Comparison of ENCODE assay signal across 16 cellular contexts in the genomic region with DNA sequence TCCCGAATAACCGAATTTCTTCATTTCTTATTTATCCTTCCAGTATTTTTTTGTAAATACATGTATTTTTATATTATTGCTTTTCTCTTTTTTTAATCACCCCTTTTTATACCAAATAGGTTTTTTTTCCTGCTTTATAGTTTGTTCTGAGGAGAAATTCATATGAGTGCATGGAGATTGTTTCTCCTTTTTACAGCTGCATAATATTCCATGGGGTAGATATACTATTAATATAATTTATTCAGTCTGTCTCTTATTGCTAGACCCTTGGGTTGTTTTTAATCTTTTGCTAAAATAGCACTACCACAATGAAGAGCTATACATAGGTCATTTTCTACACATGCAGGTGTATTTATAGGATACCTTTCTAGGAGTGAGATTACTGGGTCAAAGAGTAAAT. TPM values are rescaled to one million over a fixed set of nuclear protein-coding genes. Genes with fewer than 3 reads are reported as not detected.
DNase-seq lines count a peak whose midpoint lies in the region; ATAC-seq and TF ChIP-seq lines count a peak whose summit lies in the region.
"Had no signal": no experiment of that assay in that cellular context is flagged by ENCODE, and none has a peak within 500 bp of the region (broad histone marks: within the 10 kb centered on the region; RNA-seq: fewer than 3 reads in every experiment).

No MANE protein-coding gene starts in this region.

- no peak overlapping the region for H3K27ac Mint-ChIP-seq in Caco-2 (ENCODE audit: unreplicated experiment)
- no peak overlapping the region for H3K27ac Mint-ChIP-seq in memory B cell

- peaks cover 6% of the 10 kb centered on the region for H3K36me3 Mint-ChIP-seq in Caco-2 (ENCODE audit: insufficient read depth, unreplicated experiment)
- peaks cover 13% of the 10 kb centered on the region for H3K36me3 Mint-ChIP-seq in memory B cell

- H3K4me3 ChIP-seq in Caco-2 (ENCODE audit: low read depth, low read length): no peak overlapping the region
- H3K4me3 ChIP-seq in HEK293 (ENCODE audit: low read depth, low read length): no peak overlapping the region
- no peak overlapping the region for H3K4me3 ChIP-seq in adrenal gland
- H3K4me3 ChIP-seq: A549 had no signal

- H3K27ac ChIP-seq in HEK293 (ENCODE audit: extremely low read depth, low read depth, low read length) (no peak overlapping the region), caudate nucleus (ENCODE audit: low read depth, low read length) (peak overlapping the region; percentile 98), adrenal gland (no peak overlapping the region)
- H3K27ac ChIP-seq: C4-2B had no signal

- no peak for TF ChIP-seq CTCF in Caco-2 (IDR thresholded peaks at IDR 0.05; ENCODE audit: insufficient read depth in 1 of 2, low read depth in 1 of 2, low read length in 1 of 2, severe bottlenecking in 1 of 2, unreplicated experiment in 1 of 2)
- TF ChIP-seq CTCF in HEK293 (tag by site-specific recombination; IDR thresholded peaks at IDR 0.05): no peak
- no peak for TF ChIP-seq CTCF in adrenal gland (IDR thresholded peaks at IDR 0.05)

- H3K4me1 Mint-ChIP-seq in Caco-2 (ENCODE audit: low read depth, unreplicated experiment) (peaks cover 9% of the 10 kb centered on the region), memory B cell (peaks cover 12% of the 10 kb centered on the region)

- CTCF ChIA-PET in Caco-2 (lab: Charles Lee): no interaction called here
- CTCF ChIA-PET in HEK293 (lab: Yijun Ruan, JAX): interaction anchor here (0.9 kb wide), 1 partner anchor 14 kb away, joined by 3 read pairs; no protein-coding TSS in a partner anchor

- H3K27me3 ChIP-seq in Caco-2 (replicated peaks; ENCODE audit: control insufficient read depth, insufficient read depth, low read length): no peaks in the 10 kb centered on the region
- H3K27me3 ChIP-seq in adrenal gland: no peaks in the 10 kb centered on the region
- H3K27me3 ChIP-seq: BE2C had no signal

- intact Hi-C loops in Caco-2 (cut with micrococcal nuclease; ENCODE audit: unreplicated experiment) (no loop called here), adrenal gland (cut with DNase I) (no loop called here)

- H3K4me1 ChIP-seq in Caco-2: peaks cover 10% of the 10 kb centered on the region
- no peaks in the 10 kb centered on the region for H3K4me1 ChIP-seq in HEK293 (ENCODE audit: control insufficient read depth, insufficient read depth, low read length)
- H3K4me1 ChIP-seq in adrenal gland (replicated peaks in 1 of 2): peaks cover 21 to 30% of the 10 kb centered on the region in 2 donors
- H3K4me1 ChIP-seq: BE2C had no signal

- H3K27me3 Mint-ChIP-seq in Caco-2 (ENCODE audit: insufficient read depth, unreplicated experiment): no peaks in the 10 kb centered on the region
- no peaks in the 10 kb centered on the region for H3K27me3 Mint-ChIP-seq in memory B cell

- DNase-seq in Caco-2: no peak
- DNase-seq in caudate nucleus (lab: John Stamatoyannopoulos, UW): no peak
- no peak for DNase-seq in memory B cell (ENCODE audit: low spot score in 2 of 2)
- DNase-seq in stimulated activated CD4-positive, alpha-beta T cell treated with anti-CD3 and anti-CD28 coated beads, Interleukin-12 subunit alpha, Interleukin-12 subunit beta, amount 100 ng/mL, for 4 hours: no peak
- no peak for DNase-seq in adrenal gland
- DNase-seq in activated gamma-delta T cell treated with Interleukin-2 at 50 U/mL for 16 hours: no peak
- DNase-seq: BE2C; CD4-positive, alpha-beta memory T cell; DND-41; GDM1; GOT3; H9 had no signal

- H3K4me3 Mint-ChIP-seq in Caco-2 (ENCODE audit: unreplicated experiment) (peak overlapping the region; percentile 38), memory B cell (peak overlapping the region; percentile 54)
- H3K4me3 Mint-ChIP-seq: H9 had no signal

- WGBS in adrenal gland, 4 donors: 96 to 98% (median 97%) methylated on average over 2 of the region's 2 CpGs

- no TSS peak for BruUV-seq in Caco-2 (replicated peaks; lab: Mats Ljungman, UMichigan)

- H3K9me3 Mint-ChIP-seq in Caco-2 (ENCODE audit: unreplicated experiment) (no peaks in the 10 kb centered on the region), memory B cell (no peaks in the 10 kb centered on the region)
- H3K9me3 Mint-ChIP-seq: CD4-positive, alpha-beta memory T cell; H9 had no signal

- POLR2A ChIA-PET in Caco-2 (lab: Charles Lee): no interaction called here
- POLR2A ChIA-PET in HEK293 (lab: Yijun Ruan, JAX): no interaction called here

- no peaks in the 10 kb centered on the region for H3K36me3 ChIP-seq in Caco-2 (ENCODE audit: control insufficient read depth, insufficient read depth, low read length)
- H3K36me3 ChIP-seq in HEK293 (ENCODE audit: control insufficient read depth in 2 of 2, insufficient read depth in 1 of 2, low read length in 2 of 2): peaks cover 0 to 27% of the 10 kb centered on the region in 2 experiments; a peak in 1 of 3 replicates
- H3K36me3 ChIP-seq in adrenal gland (replicated peaks in 1 of 2): peaks cover 0 to 20% of the 10 kb centered on the region in 2 donors
- H3K36me3 ChIP-seq: BE2C had no signal

- no peak for ATAC-seq in memory B cell (ENCODE audit: low read depth)
- ATAC-seq: A549, HepG2 had no signal

- H3K9me3 ChIP-seq in Caco-2 (no peaks in the 10 kb centered on the region), HEK293 (ENCODE audit: control insufficient read depth, insufficient read depth, low read depth, low read length) (no peaks in the 10 kb centered on the region), adrenal gland (replicated peaks in 1 of 3) (no peaks in the 10 kb centered on the region)
- H3K9me3 ChIP-seq: A549, BE2C had no signal

- no peak for TF ChIP-seq POLR2A in adrenal gland (IDR thresholded peaks at IDR 0.05)

TF ChIP-seq in HEK293, 187 proteins besides CTCF, POLR2A, EP300 and RAD21:
- TF ChIP-seq ZNF701 (tag by site-specific recombination; IDR thresholded peaks at IDR 0.05) (no peak), KLF7 (tag by site-specific recombination; IDR thresholded peaks at IDR 0.05; ENCODE audit: borderline replicate concordance) (no peak), ZNF621 (tag by site-specific recombination; IDR thresholded peaks at IDR 0.05) (no peak), ZNF26 (tag by site-specific recombination; IDR thresholded peaks at IDR 0.05) (no peak), ZNF157 (tag by site-specific recombination; IDR thresholded peaks at IDR 0.05) (no peak), ZNF146 (tag by site-specific recombination; IDR thresholded peaks at IDR 0.05) (peak; percentile 61), ZNF350 (tag by site-specific recombination; IDR thresholded peaks at IDR 0.05) (no peak), ZBTB48 (tag by site-specific recombination; IDR thresholded peaks at IDR 0.05) (no peak)

RNA-seq across cellular contexts. Expression of gene TMEM87A, which starts 3.5 kb away (rescaled TPM):
- total RNA-seq in Caco-2 (2022): 33.6 and 38.4 TPM in 2 replicates
- 10 to 100 TPM; 20.8 to 55.9 (median 49.6) TPM for total RNA-seq in adrenal gland
- 10 to 100 TPM; 16.8 to 64.4 (median 20.1) TPM for polyA plus RNA-seq in adrenal gland

RNA-seq across cellular contexts. Expression of gene GANC, which starts 3.8 kb away (rescaled TPM):
- total RNA-seq in Caco-2 (2022) (11.8 and 12.6 TPM in 2 replicates), adrenal gland (10 to 100 TPM; 10.3 to 37.2 (median 24.5) TPM)
- polyA plus RNA-seq in adrenal gland: 10 to 100 TPM in 2 of 3 donors, 1 to 10 TPM in 1; 8.5 to 14.6 (median 12.6) TPM
